In the genomic region with DNA sequence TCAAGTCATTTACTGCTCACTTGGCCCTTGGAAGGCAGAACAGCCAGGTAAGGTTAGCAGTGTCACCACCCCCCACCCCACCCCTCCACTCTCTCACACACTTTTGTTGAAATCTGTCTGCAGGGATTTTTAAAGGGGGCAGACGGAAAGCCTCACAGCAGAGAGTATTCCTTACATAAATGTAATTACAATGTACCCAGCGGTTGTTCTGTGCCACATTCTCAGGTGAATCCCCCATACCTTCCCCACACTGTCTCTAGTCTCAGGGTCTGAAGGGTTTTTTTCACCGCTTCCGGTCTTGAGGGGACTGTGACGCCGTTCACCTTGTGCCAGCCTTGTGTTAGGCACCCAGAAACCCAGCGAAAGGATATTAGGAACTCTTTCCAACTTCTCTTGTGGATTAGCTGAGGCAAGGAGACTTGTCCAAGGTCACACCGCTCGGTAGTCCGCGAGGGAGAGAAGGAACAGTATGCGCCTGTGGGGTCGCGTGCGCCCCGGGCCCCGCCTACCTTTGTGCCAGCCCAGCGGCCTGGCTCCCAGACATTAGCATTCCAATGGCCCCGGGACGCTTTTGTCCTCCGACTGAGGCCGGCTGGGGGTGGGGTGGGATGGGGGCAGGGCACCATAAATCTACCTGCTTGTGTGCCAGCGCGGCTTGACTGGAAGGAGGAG, we compare ENCODE assay signal across 19 cellular contexts. TPM values are rescaled to one million over a fixed set of nuclear protein-coding genes. Genes with fewer than 3 reads are reported as not detected.
"Had no signal": no experiment of that assay in that cellular context is flagged by ENCODE, and none has a peak within 500 bp of the region (broad histone marks: within the 10 kb centered on the region; RNA-seq: fewer than 3 reads in every experiment).

No MANE protein-coding gene starts in this region.

- H3K9me3 Mint-ChIP-seq: activated naive CD8-positive, alpha-beta T cell treated with anti-CD3 and anti-CD28 coated beads, Interleukin-2, amount 10 ng/mL, durations not matched to agents 7 days and 5 days; activated T-helper 1 cell treated with anti-CD3 and anti-CD28 coated beads, Interleukin-12 subunit alpha, Interleukin-12 subunit beta, Interleukin-2, Interleukin-4 antibody, amounts not matched to agents 30 ng/mL and 10 ng/mL and 1 ng/mL, durations not matched to agents 14 hours and 24 hours and 36 hours; effector memory CD8-positive, alpha-beta T cell; natural killer cell treated with Interleukin-12 subunit alpha and Interleukin-12 subunit beta and Interleukin-15 and Interleukin-18, amount 100 ng/mL, for 72 hours; stimulated activated naive CD8-positive, alpha-beta T cell treated with anti-CD3 and anti-CD28 coated beads, Interleukin-15, Interleukin-2, amounts not matched to agents 100 ng/mL and 50 ng/mL, for 24 hours; T-helper 2 cell treated with Interferon-gamma antibody and Interleukin-4, amounts not matched to agents 5 μg/mL and 100 μg/mL, for 36 hours had no signal

- H3K4me3 ChIP-seq: heart left ventricle, pancreas, sigmoid colon, spleen, suprapubic skin had no signal

- H3K36me3 Mint-ChIP-seq: activated naive CD8-positive, alpha-beta T cell treated with anti-CD3 and anti-CD28 coated beads, Interleukin-2, amount 10 ng/mL, durations not matched to agents 7 days and 5 days; natural killer cell treated with Interleukin-12 subunit alpha and Interleukin-12 subunit beta and Interleukin-15 and Interleukin-18, amount 100 ng/mL, for 72 hours had no signal

- H3K27ac ChIP-seq: epithelial cell of prostate, heart left ventricle, pancreas, sigmoid colon, spleen, suprapubic skin had no signal

- H3K27ac Mint-ChIP-seq: activated naive CD8-positive, alpha-beta T cell treated with anti-CD3 and anti-CD28 coated beads, Interleukin-2, amount 10 ng/mL, durations not matched to agents 7 days and 5 days; activated T-helper 1 cell treated with anti-CD3 and anti-CD28 coated beads, Interleukin-12 subunit alpha, Interleukin-12 subunit beta, Interleukin-2, Interleukin-4 antibody, amounts not matched to agents 30 ng/mL and 10 ng/mL and 1 ng/mL, durations not matched to agents 14 hours and 24 hours and 36 hours; effector memory CD8-positive, alpha-beta T cell; natural killer cell treated with Interleukin-12 subunit alpha and Interleukin-12 subunit beta and Interleukin-15 and Interleukin-18, amount 100 ng/mL, for 72 hours; stimulated activated naive CD8-positive, alpha-beta T cell treated with anti-CD3 and anti-CD28 coated beads, Interleukin-15, Interleukin-2, amounts not matched to agents 100 ng/mL and 50 ng/mL, for 24 hours; T-helper 2 cell treated with Interferon-gamma antibody and Interleukin-4, amounts not matched to agents 5 μg/mL and 100 μg/mL, for 36 hours had no signal

- H3K9me3 ChIP-seq: heart left ventricle, pancreas, sigmoid colon, spleen, suprapubic skin had no signal

- H3K4me3 Mint-ChIP-seq: activated naive CD8-positive, alpha-beta T cell treated with anti-CD3 and anti-CD28 coated beads, Interleukin-2, amount 10 ng/mL, durations not matched to agents 7 days and 5 days; activated T-helper 1 cell treated with anti-CD3 and anti-CD28 coated beads, Interleukin-12 subunit alpha, Interleukin-12 subunit beta, Interleukin-2, Interleukin-4 antibody, amounts not matched to agents 30 ng/mL and 10 ng/mL and 1 ng/mL, durations not matched to agents 14 hours and 24 hours and 36 hours; effector memory CD8-positive, alpha-beta T cell; natural killer cell treated with Interleukin-12 subunit alpha and Interleukin-12 subunit beta and Interleukin-15 and Interleukin-18, amount 100 ng/mL, for 72 hours; stimulated activated naive CD8-positive, alpha-beta T cell treated with anti-CD3 and anti-CD28 coated beads, Interleukin-15, Interleukin-2, amounts not matched to agents 100 ng/mL and 50 ng/mL, for 24 hours; T-helper 2 cell treated with Interferon-gamma antibody and Interleukin-4, amounts not matched to agents 5 μg/mL and 100 μg/mL, for 36 hours had no signal

- H3K4me1 ChIP-seq: pancreas had no signal

- ATAC-seq: activated CD4-positive, CD25-positive, alpha-beta regulatory T cell treated with anti-CD3 and anti-CD28 coated beads, Interleukin-2, amount 50 U/mL, for 24 hours; effector memory CD8-positive, alpha-beta T cell; natural killer cell treated with Interleukin-12 subunit alpha and Interleukin-12 subunit beta and Interleukin-15 and Interleukin-18, amount 100 ng/mL, for 72 hours had no signal

- H3K36me3 ChIP-seq: heart left ventricle, pancreas, sigmoid colon, spleen, suprapubic skin had no signal

- DNase-seq: activated naive CD4-positive, alpha-beta T cell; cerebellar nuclear complex; effector memory CD8-positive, alpha-beta T cell; sigmoid colon; spleen; SW 1271 had no signal

RNA-seq across cellular contexts. Expression of a gene that starts 4.6 kb away (rescaled TPM):
- total RNA-seq: activated CD8-positive, alpha-beta memory T cell treated with anti-CD3 and anti-CD28 coated beads for 36 hours; activated T-helper 1 cell treated with anti-CD3 and anti-CD28 coated beads, Interleukin-12 subunit alpha, Interleukin-12 subunit beta, Interleukin-2, Interleukin-4 antibody, amounts not matched to agents 30 ng/mL and 10 ng/mL and 1 ng/mL, durations not matched to agents 14 hours and 24 hours and 36 hours; frontal cortex; heart left ventricle; lower leg skin; natural killer cell treated with Interleukin-12 subunit alpha and Interleukin-12 subunit beta and Interleukin-15 and Interleukin-18, amount 100 ng/mL, for 72 hours; sigmoid colon; spleen; suprapubic skin had no signal
- polyA plus RNA-seq: heart left ventricle, pancreas had no signal
